In the genomic region with DNA sequence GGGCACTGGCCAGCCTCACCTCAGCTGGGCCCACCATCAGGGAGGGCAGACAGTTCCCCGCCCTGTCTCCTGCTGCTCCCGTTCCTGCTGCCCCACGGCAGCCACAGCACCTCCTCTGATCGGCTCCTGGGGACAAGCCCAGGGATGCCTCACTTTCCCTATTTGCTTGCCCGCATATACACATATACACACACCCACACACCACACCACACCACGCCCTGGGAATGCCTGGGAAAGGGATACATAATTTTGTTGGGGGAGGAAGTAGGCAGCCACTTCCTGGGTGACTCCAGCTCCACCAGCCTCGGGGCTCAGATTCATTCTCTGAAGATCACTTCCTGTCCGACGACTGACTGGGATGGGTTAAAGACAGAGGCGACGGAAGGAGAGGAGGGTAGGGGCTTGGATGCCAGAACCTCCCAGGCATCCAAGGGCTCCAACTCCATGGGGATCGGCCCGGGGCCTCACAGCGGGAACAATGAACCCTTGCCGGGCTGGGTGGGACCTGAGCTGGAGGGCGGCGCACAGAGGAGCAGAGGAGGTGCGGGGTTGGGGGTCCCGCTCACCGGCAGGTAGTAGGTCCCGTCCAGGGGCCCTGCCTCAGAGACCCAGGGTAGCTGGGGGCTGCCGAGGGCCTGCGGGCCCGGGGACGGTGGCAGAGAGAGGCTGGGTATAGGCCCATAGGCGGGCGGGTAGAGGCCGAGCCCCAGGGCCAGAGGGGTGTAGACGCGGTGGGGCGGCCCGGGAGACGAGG, we compare ENCODE assay signal across 8 cellular contexts. TPM values are rescaled to one million over a fixed set of nuclear protein-coding genes. Genes with fewer than 3 reads are reported as not detected.
A peak's percentile ranks its signal among the peaks of the same experiment; 100 is the strongest.
DNase-seq lines count a peak whose midpoint lies in the region; ATAC-seq, FAIRE-seq and TF ChIP-seq lines count a peak whose summit lies in the region.

No MANE protein-coding gene starts in this region.

- H4K20me1 ChIP-seq in astrocyte (ENCODE audit: insufficient read depth, low read length), result peaks cover 3% of the 10 kb centered on the region

- H3K9me3 Mint-ChIP-seq in astrocyte (ENCODE audit: unreplicated experiment) (no peaks in the 10 kb centered on the region), neural crest cell (no peaks in the 10 kb centered on the region)

- H3K27me3 Mint-ChIP-seq in astrocyte (ENCODE audit: low read depth, unreplicated experiment) (peaks cover 28% of the 10 kb centered on the region), neural crest cell (ENCODE audit: low read depth) (peaks cover 54% of the 10 kb centered on the region)

- H3K36me3 Mint-ChIP-seq in astrocyte (ENCODE audit: low read depth, unreplicated experiment) (peaks cover 6% of the 10 kb centered on the region), neural crest cell (ENCODE audit: low read depth) (no peaks in the 10 kb centered on the region)

- peaks cover 18% of the 10 kb centered on the region for H3K27me3 ChIP-seq in astrocyte (ENCODE audit: insufficient read depth, low read length)
- H3K27me3 ChIP-seq in ascending aorta, result no peaks in the 10 kb centered on the region

- no peaks in the 10 kb centered on the region for H3K79me2 ChIP-seq in astrocyte (ENCODE audit: insufficient read depth, low read length)

- peak; percentile 6 for DNase-seq in DMS153 treated with DMSO at 0.1 percent for 48 hours (lab: John Stamatoyannopoulos, UW; ENCODE audit: unreplicated experiment)
- DNase-seq in astrocyte (ENCODE audit: low read depth), result no peak
- no peak for DNase-seq in neural crest cell (ENCODE audit: low read depth, low spot score)
- DNase-seq in DMS53 (lab: John Stamatoyannopoulos, UW), result no peak
- DNase-seq in UCSD-AML1 (lab: John Stamatoyannopoulos, UW; ENCODE audit: unreplicated experiment), result no peak
- no peak for DNase-seq in ascending aorta (ENCODE audit: low spot score in 2 of 2)

- intact Hi-C loops in ascending aorta (cut with DNase I), result no loop called here

- no peaks in the 10 kb centered on the region for H3K36me3 ChIP-seq in astrocyte (ENCODE audit: insufficient read depth, low read length)
- no peaks in the 10 kb centered on the region for H3K36me3 ChIP-seq in ascending aorta

- no peak overlapping the region for H3K27ac Mint-ChIP-seq in astrocyte (ENCODE audit: unreplicated experiment)
- H3K27ac Mint-ChIP-seq in neural crest cell (ENCODE audit: unreplicated experiment), result no peak overlapping the region

- peak; percentile 0 for ATAC-seq in HG03175 (IDR thresholded peaks at IDR 0.05; ENCODE audit: unreplicated experiment)
- ATAC-seq in HG02852 (IDR thresholded peaks at IDR 0.05; ENCODE audit: unreplicated experiment), result no peak

- no peak overlapping the region for H3K9ac ChIP-seq in astrocyte (ENCODE audit: low read length)

- H3K4me3 ChIP-seq in astrocyte (ENCODE audit: insufficient read depth, low read depth, low read length) (peak overlapping the region; percentile 49), ascending aorta (peak overlapping the region in 1 of 2 donors; percentile 65)

- H3K27ac ChIP-seq in astrocyte (ENCODE audit: low read depth, low read length) (no peak overlapping the region), ascending aorta (no peak overlapping the region)

- H3K4me1 Mint-ChIP-seq in astrocyte (ENCODE audit: low read depth, unreplicated experiment) (peaks cover 4% of the 10 kb centered on the region), neural crest cell (peaks cover 5% of the 10 kb centered on the region)

- H3K9me3 ChIP-seq in astrocyte (ENCODE audit: insufficient read depth, low read depth, low read length) (no peaks in the 10 kb centered on the region), ascending aorta (no peaks in the 10 kb centered on the region)

- no peak overlapping the region for H3K4me3 Mint-ChIP-seq in astrocyte (ENCODE audit: unreplicated experiment)
- H3K4me3 Mint-ChIP-seq in neural crest cell, result peak overlapping the region; percentile 61

- peak overlapping the region; percentile 71 for H2AFZ ChIP-seq in astrocyte (ENCODE audit: low read depth, low read length)

- FAIRE-seq in astrocyte (lab: Jason Lieb, UNC), result no peak

- peak overlapping the region; percentile 81 for H3K4me2 ChIP-seq in astrocyte (ENCODE audit: low read length)

- no peak for TF ChIP-seq CTCF in astrocyte (IDR thresholded peaks at IDR 0.05; ENCODE audit: insufficient read depth, low read depth, low read length)
- TF ChIP-seq CTCF in neural crest cell (conservative IDR thresholded peaks at IDR 0.05), result no peak
- no peak for TF ChIP-seq CTCF in ascending aorta (IDR thresholded peaks at IDR 0.05)

- H3K4me1 ChIP-seq in astrocyte (ENCODE audit: insufficient read depth, low read length) (peaks cover 11% of the 10 kb centered on the region), ascending aorta (peaks cover 3 to 28% of the 10 kb centered on the region in 2 donors)

RNA-seq across cellular contexts. Expression of gene MZB1, which starts 2.0 kb away (rescaled TPM):
- total RNA-seq in astrocyte (0.22 TPM in 1 of 2 replicates, not detected in the other), neural crest cell (0.25 and 0.30 TPM in 2 replicates), ascending aorta (8.0 TPM)

RNA-seq across cellular contexts. Expression of gene PROB1, which starts 3.2 kb away (rescaled TPM):
- total RNA-seq in astrocyte (0.59 and 0.60 TPM in 2 replicates), neural crest cell (2.2 and 2.4 TPM in 2 replicates), ascending aorta (4.3 TPM)

RNA-seq across cellular contexts. Expression of gene SLC23A1, which starts 8.7 kb away (rescaled TPM):
- total RNA-seq in astrocyte (not detected in 2 replicates), neural crest cell (not detected in 2 replicates), ascending aorta (not detected)

RNA-seq across cellular contexts. Expression of gene SPATA24, which starts 12.1 kb away (rescaled TPM):
- total RNA-seq in astrocyte (4.5 and 5.2 TPM in 2 replicates), neural crest cell (15.2 and 16.1 TPM in 2 replicates), ascending aorta (not detected)

RNA-seq across cellular contexts. Expression of gene DNAJC18, which starts 47.6 kb away (rescaled TPM):
- total RNA-seq in astrocyte (18.8 and 21.4 TPM in 2 replicates), neural crest cell (27.9 and 32.5 TPM in 2 replicates), ascending aorta (8.4 TPM)
